ENCODE assay signal across 35 cellular contexts in genomic region chr19:34644991-34645461, GRCh38. TPM values are rescaled to one million over a fixed set of nuclear protein-coding genes. Genes with fewer than 3 reads are reported as not detected.
DNase-seq lines count a peak whose midpoint lies in the region; ATAC-seq and TF ChIP-seq lines count a peak whose summit lies in the region.
"Had no signal": no experiment of that assay in that cellular context is flagged by ENCODE, and none has a peak within 500 bp of the region (broad histone marks: within the 10 kb centered on the region; RNA-seq: fewer than 3 reads in every experiment).

No MANE protein-coding gene starts in this region.

- in situ Hi-C loops in Panc1 (cut with HindIII; ENCODE audit: low pct_unique_long_range_greater_than_20kb, low sequenced_read_pairs), result no loop called here

- POLR2A ChIA-PET in SK-N-SH (lab: Yijun Ruan, JAX) (interaction anchor here (0.7 to 2.0 kb wide), 2 partner anchors 32 to 882 kb away, joined by 4 to 22 read pairs; partner anchors contain the start of genes SCGB2B2 and ZNF302), Panc1 (lab: Charles Lee) (no interaction called here)

- BruUV-seq in Panc1 (replicated peaks; lab: Mats Ljungman, UMichigan), result no TSS peak

- no peaks in the 10 kb centered on the region for H4K20me1 ChIP-seq in SK-N-SH (ENCODE audit: insufficient read depth)
- H4K20me1 ChIP-seq in Karpas-422 (ENCODE audit: insufficient read depth, low read depth, low read length), result no peaks in the 10 kb centered on the region

- H3K4me3 ChIP-seq in SK-N-SH (ENCODE audit: low read depth in 2 of 2, low read length in 1 of 2) (no peak overlapping the region; a peak in 1 of 4 replicates), Panc1 (ENCODE audit: low read depth in 2 of 2, low read length in 2 of 2) (no peak overlapping the region), upper lobe of right lung (no peak overlapping the region), Karpas-422 (ENCODE audit: low read length) (no peak overlapping the region), gastroesophageal sphincter (no peak overlapping the region)
- H3K4me3 ChIP-seq: GM23248, lower lobe of right lung, sigmoid colon, transverse colon had no signal

- CTCF ChIA-PET in SK-N-SH (lab: Yijun Ruan, JAX), result interaction anchor here (0.8 to 2.0 kb wide), 6 partner anchors 17 to 867 kb away, joined by 3 to 8 read pairs (median 4); partner anchors contain the start of gene ZNF181
- CTCF ChIA-PET in Panc1 (lab: Charles Lee), result no interaction called here

- H3K27ac ChIP-seq in SK-N-SH (ENCODE audit: low read depth in 2 of 2, low read length in 1 of 2) (peak overlapping the region in 1 of 2 experiments; percentile 95; a peak in 2 of 4 replicates), Panc1 (ENCODE audit: low read length) (no peak overlapping the region), upper lobe of right lung (no peak overlapping the region), Karpas-422 (ENCODE audit: low read length) (no peak overlapping the region), gastroesophageal sphincter (no peak overlapping the region)
- H3K27ac ChIP-seq: epithelial cell of prostate, GM23248, lower lobe of right lung, sigmoid colon, transverse colon had no signal

- H3K9me3 ChIP-seq in SK-N-SH, result no peaks in the 10 kb centered on the region
- H3K9me3 ChIP-seq in Panc1 (ENCODE audit: control insufficient read depth, insufficient read depth, low read depth, low read length), result no peaks in the 10 kb centered on the region
- no peaks in the 10 kb centered on the region for H3K9me3 ChIP-seq in upper lobe of right lung
- H3K9me3 ChIP-seq in Karpas-422 (ENCODE audit: low read length), result no peaks in the 10 kb centered on the region
- H3K9me3 ChIP-seq in gastroesophageal sphincter, result no peaks in the 10 kb centered on the region
- H3K9me3 ChIP-seq: lower lobe of right lung, sigmoid colon, transverse colon had no signal

- no peak; a peak in 1 of 4 replicates for TF ChIP-seq EP300 in SK-N-SH (IDR thresholded peaks at IDR 0.05; ENCODE audit: borderline replicate concordance in 1 of 2, low read depth in 1 of 2, low read length in 1 of 2)
- no peak for TF ChIP-seq EP300 in gastroesophageal sphincter (IDR thresholded peaks at IDR 0.05)

- TF ChIP-seq RAD21 in SK-N-SH (IDR thresholded peaks at IDR 0.05; ENCODE audit: low read length), result no peak

- DNase-seq in SK-N-SH, result peak; percentile 44
- no peak for DNase-seq in Panc1 (ENCODE audit: low read depth, low spot score)
- no peak for DNase-seq in left cardiac atrium
- no peak for DNase-seq in upper lobe of right lung
- no peak for DNase-seq in Karpas-422
- DNase-seq in foreskin melanocyte, result no peak
- DNase-seq: 8988T; activated CD4-positive, alpha-beta T cell treated with anti-CD3 and anti-CD28 coated beads, Interleukin-2, amount 10 ng/mL, durations not matched to agents 24 days and 14 days; activated CD8-positive, alpha-beta memory T cell treated with anti-CD3 and anti-CD28 coated beads for 24 hours; activated effector memory CD4-positive, alpha-beta T cell treated with Interleukin-2 at 50 U/mL for 16 hours; activated T-cell treated with anti-CD3 and anti-CD28 coated beads for 4 hours; amygdala; CD4-positive, CD25-positive, alpha-beta regulatory T cell; DND-41; effector CD8-positive, alpha-beta T cell; GM23248; head of caudate nucleus; lower lobe of right lung; midbrain; naive thymus-derived CD4-positive, alpha-beta T cell; NCI-H187; NCI-H2171 treated with DMSO at 0.1 percent for 48 hours; NCI-H510A treated with DMSO at 0.1 percent for 48 hours; NK-92 treated with Interleukin-12 subunit alpha and Interleukin-12 subunit beta, amount 100 ng/mL, for 24 hours; PC-3; SIG-M5; sigmoid colon; stimulated activated CD4-positive, alpha-beta T cell treated with anti-CD3 and anti-CD28 coated beads, Interleukin-4, amount 100 ng/mL, for 24 hours; T-helper 9 cell; transverse colon had no signal

- WGBS in SK-N-SH (ENCODE audit: low lambda C conversion rate), result 19% methylated on average over 10 of the region's 10 CpGs
- 33 to 51% methylated on average over 1 to 4 of the region's 10 CpGs for WGBS in gastroesophageal sphincter (ENCODE audit: low coverage in 1 of 2), 2 donors

- H3K27me3 ChIP-seq in SK-N-SH (ENCODE audit: insufficient read depth), result no peaks in the 10 kb centered on the region
- no peaks in the 10 kb centered on the region for H3K27me3 ChIP-seq in Panc1 (ENCODE audit: control insufficient read depth, insufficient read depth, low read length)
- H3K27me3 ChIP-seq in upper lobe of right lung, result no peaks in the 10 kb centered on the region
- no peaks in the 10 kb centered on the region for H3K27me3 ChIP-seq in Karpas-422 (ENCODE audit: low read length)
- no peaks in the 10 kb centered on the region for H3K27me3 ChIP-seq in gastroesophageal sphincter
- H3K27me3 ChIP-seq: sigmoid colon, transverse colon had no signal

- intact Hi-C loops in Panc1 (cut with micrococcal nuclease; ENCODE audit: unreplicated experiment), result no loop called here
- intact Hi-C loops in left cardiac atrium (cut with DNase I), result no loop called here
- intact Hi-C loops in upper lobe of right lung (cut with DNase I), result no loop called here

- no peak overlapping the region for H2AFZ ChIP-seq in SK-N-SH (ENCODE audit: low read depth)
- H2AFZ ChIP-seq in Karpas-422 (ENCODE audit: low read length), result no peak overlapping the region
- H2AFZ ChIP-seq: GM23248 had no signal

- H3K9me2 ChIP-seq in SK-N-SH, result no peaks in the 10 kb centered on the region
- no peaks in the 10 kb centered on the region for H3K9me2 ChIP-seq in Karpas-422 (replicated peaks; ENCODE audit: insufficient read depth, low read length)

- H3F3A ChIP-seq in SK-N-SH (replicated peaks; ENCODE audit: insufficient read depth), result no peaks in the 10 kb centered on the region

- TF ChIP-seq POLR2A in gastroesophageal sphincter (IDR thresholded peaks at IDR 0.05), result no peak

- H3K9ac ChIP-seq in SK-N-SH, result no peak overlapping the region
- H3K9ac ChIP-seq in Karpas-422 (ENCODE audit: low read length), result no peak overlapping the region
- H3K9ac ChIP-seq: GM23248 had no signal

- H3K4me1 ChIP-seq in SK-N-SH (ENCODE audit: control insufficient read depth in 1 of 2, insufficient read depth in 2 of 2, low read depth in 1 of 2, low read length in 1 of 2), result peaks cover 0 to 34% of the 10 kb centered on the region in 2 experiments; a peak in 2 of 4 replicates
- no peaks in the 10 kb centered on the region for H3K4me1 ChIP-seq in Panc1 (ENCODE audit: control insufficient read depth, insufficient read depth, low read length)
- no peaks in the 10 kb centered on the region for H3K4me1 ChIP-seq in upper lobe of right lung
- H3K4me1 ChIP-seq in Karpas-422 (ENCODE audit: low read length), result peaks cover 13% of the 10 kb centered on the region
- H3K4me1 ChIP-seq in gastroesophageal sphincter, result no peaks in the 10 kb centered on the region
- H3K4me1 ChIP-seq: lower lobe of right lung, sigmoid colon, transverse colon had no signal

- H3K4me2 ChIP-seq in SK-N-SH (no peak overlapping the region), Karpas-422 (ENCODE audit: low read depth, low read length, poor library complexity, severe bottlenecking) (no peak overlapping the region)

- TF ChIP-seq CTCF in SK-N-SH (IDR thresholded peaks at IDR 0.05) (no peak), Panc1 (IDR thresholded peaks at IDR 0.05) (no peak), upper lobe of right lung (IDR thresholded peaks at IDR 0.05) (no peak), gastroesophageal sphincter (IDR thresholded peaks at IDR 0.05) (no peak)

- H3K36me3 ChIP-seq in SK-N-SH (replicated peaks in 1 of 2; ENCODE audit: control insufficient read depth in 1 of 2, insufficient read depth in 2 of 2, low read length in 1 of 2), result no peaks in the 10 kb centered on the region
- no peaks in the 10 kb centered on the region for H3K36me3 ChIP-seq in Panc1 (ENCODE audit: control insufficient read depth, insufficient read depth, low read length)
- no peaks in the 10 kb centered on the region for H3K36me3 ChIP-seq in upper lobe of right lung
- no peaks in the 10 kb centered on the region for H3K36me3 ChIP-seq in Karpas-422 (ENCODE audit: insufficient read depth, low read length)
- H3K36me3 ChIP-seq in gastroesophageal sphincter, result no peaks in the 10 kb centered on the region
- H3K36me3 ChIP-seq: lower lobe of right lung, sigmoid colon, transverse colon had no signal

- ATAC-seq in SK-N-SH treated with all-trans-retinoic acid at 6 μM for 48 hours (no peak; the same call in 2 of the 3 replicates), Panc1 (peak; percentile 70; the same call in 1 of the 2 replicates), left cardiac atrium (peak; percentile 63 to 81), upper lobe of right lung (peak; percentile 28), gastroesophageal sphincter (no peak)
- ATAC-seq: activated naive CD4-positive, alpha-beta T cell treated with anti-CD3 and anti-CD28 coated beads, Interleukin-2, amount 50 U/mL, for 72 hours; lower lobe of right lung; naive thymus-derived CD4-positive, alpha-beta T cell; PC-3 had no signal

- H3K79me2 ChIP-seq in SK-N-SH (ENCODE audit: insufficient read depth), result no peaks in the 10 kb centered on the region
- no peaks in the 10 kb centered on the region for H3K79me2 ChIP-seq in Karpas-422 (ENCODE audit: low read length)

TF ChIP-seq in SK-N-SH, 30 proteins besides CTCF, POLR2A, EP300 and RAD21:
- TF ChIP-seq RXRA (IDR thresholded peaks at IDR 0.05; ENCODE audit: borderline replicate concordance, low read depth), result no peak
- TF ChIP-seq GATA2 (CRISPR knock-in tag; IDR thresholded peaks at IDR 0.05), result 0 out of 2 replicates have a peak, but pooled peaks have one; percentile 25

TF ChIP-seq in SK-N-SH treated with all-trans-retinoic acid at 6 μM for 48 hours, 23 proteins besides CTCF, POLR2A, EP300 and RAD21:
- no peak for TF ChIP-seq ZFP3 (CRISPR knock-in tag; IDR thresholded peaks at IDR 0.05)
- TF ChIP-seq ZNF70 (CRISPR knock-in tag; IDR thresholded peaks at IDR 0.05), result no peak
- no peak for TF ChIP-seq GLIS3 (CRISPR knock-in tag; IDR thresholded peaks at IDR 0.05)

RNA-seq across cellular contexts. Expression of gene SCGB2B2, which starts 31.9 kb away (rescaled TPM):
- polyA plus RNA-seq in SK-N-SH (2012; rRNA removed), result 0.03 TPM in 2 replicates
- 0.01 TPM in 2 replicates for polyA plus RNA-seq in SK-N-SH (2012; cell fraction: cytosol; rRNA removed)
- 0.25 and 0.32 TPM in 2 replicates for polyA plus RNA-seq in SK-N-SH (2012; cell fraction: nucleus; rRNA removed)
- total RNA-seq in Panc1 (2021; ENCODE audit: unreplicated experiment) (0.59 TPM), left cardiac atrium (under 1 TPM; 0.52 to 0.65 TPM), upper lobe of right lung (0.58 TPM), gastroesophageal sphincter (1 to 10 TPM in 1 of 4 donors, under 1 TPM in 2, not detected in 1; 0.40 to 1.1 (median 0.81) TPM)
- 0.21 TPM for polyA plus RNA-seq in Panc1 (2012; ENCODE audit: insufficient read length)
- total RNA-seq in Karpas-422 (2014; rRNA removed; shearing (Covaris generic); ENCODE audit: low replicate concordance), result not detected in 2 replicates
- total RNA-seq: GM23248, LHCN-M2, PC-3 had no signal
- polyA plus RNA-seq: GM23248 had no signal

RNA-seq across cellular contexts. Expression of gene ZNF302, which starts 32.5 kb away (rescaled TPM):
- 14.3 and 17.9 TPM in 2 replicates for polyA plus RNA-seq in SK-N-SH (2012; rRNA removed)
- 11.1 and 11.6 TPM in 2 replicates for polyA plus RNA-seq in SK-N-SH (2012; cell fraction: cytosol; rRNA removed)
- 53.3 and 61.2 TPM in 2 replicates for polyA plus RNA-seq in SK-N-SH (2012; cell fraction: nucleus; rRNA removed)
- total RNA-seq in Panc1 (2021; ENCODE audit: unreplicated experiment), result 26.4 TPM
- 11.9 TPM for polyA plus RNA-seq in Panc1 (2012; ENCODE audit: insufficient read length)
- total RNA-seq in left cardiac atrium, result 10 to 100 TPM; 25.3 to 30.7 TPM
- total RNA-seq in upper lobe of right lung, result 28.2 TPM
- 0.61 TPM in 1 of 2 replicates, not detected in the other for total RNA-seq in Karpas-422 (2014; rRNA removed; shearing (Covaris generic); ENCODE audit: low replicate concordance)
- total RNA-seq in gastroesophageal sphincter, result 10 to 100 TPM; 18.6 to 44.8 (median 28.8) TPM

Comparison
In these comparisons a context has a peak if more than half of its experiments do, and no peak if none do; other contexts are left out.
1. ATAC-seq: peak in Panc1 (single experiment), left cardiac atrium (2 of 2) and upper lobe of right lung (single experiment); none in SK-N-SH treated with all-trans-retinoic acid at 6 μM for 48 hours (single experiment) and gastroesophageal sphincter (single experiment).
2. RNA of gene ZNF302, which starts 32.5 kb away (total RNA-seq): 18.6 to 44.8 TPM in gastroesophageal sphincter, 25.3 to 30.7 TPM in left cardiac atrium, 28.2 TPM in upper lobe of right lung (single experiment) and 26.4 TPM in Panc1 (single experiment); 0.61 TPM in Karpas-422; every median in the first group is over 10 times any median in the second.